1 cellular context compared by ENCODE assay signal in the genomic region with DNA sequence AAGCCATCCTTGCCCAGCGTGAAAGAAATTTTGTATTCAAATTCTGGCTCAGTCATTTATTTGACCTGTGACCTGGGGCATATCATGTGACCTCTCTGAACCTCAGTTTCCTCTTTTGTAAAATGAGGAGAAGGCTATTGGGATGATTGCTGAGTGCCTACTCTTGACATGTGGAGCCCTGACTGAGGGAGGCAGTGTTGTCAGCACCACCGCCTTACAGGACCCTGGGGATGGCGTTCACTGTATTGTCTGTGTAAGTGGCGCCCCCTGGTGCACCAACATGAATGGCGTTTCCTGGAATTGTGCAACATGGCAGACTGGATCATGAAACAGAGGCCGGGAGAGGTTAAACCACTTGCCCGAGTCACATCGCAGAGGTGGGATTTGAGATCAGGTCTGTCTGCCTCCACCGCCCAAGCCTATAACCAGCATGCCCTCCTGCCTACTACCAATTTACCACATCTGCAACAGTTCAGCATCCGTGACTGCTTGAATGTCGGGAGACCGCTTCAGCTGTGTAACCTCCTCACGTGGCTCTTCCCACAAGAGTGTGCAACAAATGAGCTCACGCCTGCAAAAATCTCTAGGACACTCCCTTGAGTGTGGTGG.
TF ChIP-seq lines count a peak whose summit lies in the region.

No MANE protein-coding gene starts in this region.

TF ChIP-seq in HEK293, 187 proteins besides CTCF, POLR2A, EP300 and RAD21 (continued from another document and continues in another):
- TF ChIP-seq ZNF488 (tag by site-specific recombination; IDR thresholded peaks at IDR 0.05) = no peak
- peak; percentile 59 for TF ChIP-seq GLIS1 (tag by site-specific recombination; IDR thresholded peaks at IDR 0.05)
- TF ChIP-seq ZFP41 (tag by site-specific recombination; IDR thresholded peaks at IDR 0.05; ENCODE audit: borderline replicate concordance) = no peak
- TF ChIP-seq ZFP37 (tag by site-specific recombination; IDR thresholded peaks at IDR 0.05) = no peak
- no peak for TF ChIP-seq ZNF521 (tag by site-specific recombination; IDR thresholded peaks at IDR 0.05)
- no peak for TF ChIP-seq KLF7 (tag by site-specific recombination; IDR thresholded peaks at IDR 0.05; ENCODE audit: borderline replicate concordance)
- peak; percentile 40; the same call in 1 of the 2 replicates for TF ChIP-seq ZNF501 (tag by site-specific recombination; IDR thresholded peaks at IDR 0.05)
- 0 out of 2 replicates have a peak, but pooled peaks have one; percentile 8 for TF ChIP-seq KLF8 (tag by site-specific recombination; IDR thresholded peaks at IDR 0.05)
- TF ChIP-seq SP3 (tag by site-specific recombination; IDR thresholded peaks at IDR 0.05) = no peak
- no peak for TF ChIP-seq ZNF280D (tag by site-specific recombination; IDR thresholded peaks at IDR 0.05)
- TF ChIP-seq ZNF2 (tag by site-specific recombination; IDR thresholded peaks at IDR 0.05) = peak; percentile 71
- no peak for TF ChIP-seq ZNF48 (tag by site-specific recombination; IDR thresholded peaks at IDR 0.05)
- no peak for TF ChIP-seq ZNF768 (tag by site-specific recombination; IDR thresholded peaks at IDR 0.05)
- no peak for TF ChIP-seq ZNF223 (tag by site-specific recombination; IDR thresholded peaks at IDR 0.05)
- no peak for TF ChIP-seq ZNF707 (tag by site-specific recombination; IDR thresholded peaks at IDR 0.05)
- TF ChIP-seq, protein P1, sequence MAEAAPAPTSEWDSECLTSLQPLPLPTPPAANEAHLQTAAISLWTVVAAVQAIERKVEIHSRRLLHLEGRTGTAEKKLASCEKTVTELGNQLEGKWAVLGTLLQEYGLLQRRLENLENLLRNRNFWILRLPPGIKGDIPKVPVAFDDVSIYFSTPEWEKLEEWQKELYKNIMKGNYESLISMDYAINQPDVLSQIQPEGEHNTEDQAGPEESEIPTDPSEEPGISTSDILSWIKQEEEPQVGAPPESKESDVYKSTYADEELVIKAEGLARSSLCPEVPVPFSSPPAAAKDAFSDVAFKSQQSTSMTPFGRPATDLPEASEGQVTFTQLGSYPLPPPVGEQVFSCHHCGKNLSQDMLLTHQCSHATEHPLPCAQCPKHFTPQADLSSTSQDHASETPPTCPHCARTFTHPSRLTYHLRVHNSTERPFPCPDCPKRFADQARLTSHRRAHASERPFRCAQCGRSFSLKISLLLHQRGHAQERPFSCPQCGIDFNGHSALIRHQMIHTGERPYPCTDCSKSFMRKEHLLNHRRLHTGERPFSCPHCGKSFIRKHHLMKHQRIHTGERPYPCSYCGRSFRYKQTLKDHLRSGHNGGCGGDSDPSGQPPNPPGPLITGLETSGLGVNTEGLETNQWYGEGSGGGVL (tag by site-specific recombination; IDR thresholded peaks at IDR 0.05) = no peak
- TF ChIP-seq REST (tag by site-specific recombination; IDR thresholded peaks at IDR 0.05) = no peak
- TF ChIP-seq ZSCAN30 (tag by site-specific recombination; IDR thresholded peaks at IDR 0.05) = peak; percentile 76; the same call in 1 of the 2 replicates
- peak; percentile 63 for TF ChIP-seq SCRT2 (tag by site-specific recombination; IDR thresholded peaks at IDR 0.05)
- TF ChIP-seq ZNF549 (tag by site-specific recombination; IDR thresholded peaks at IDR 0.05) = no peak
- no peak for TF ChIP-seq ZNF404 (tag by site-specific recombination; IDR thresholded peaks at IDR 0.05)
- TF ChIP-seq ZBTB7A (tag by site-specific recombination; IDR thresholded peaks at IDR 0.05; ENCODE audit: low read depth) = no peak
- TF ChIP-seq, protein P2, sequence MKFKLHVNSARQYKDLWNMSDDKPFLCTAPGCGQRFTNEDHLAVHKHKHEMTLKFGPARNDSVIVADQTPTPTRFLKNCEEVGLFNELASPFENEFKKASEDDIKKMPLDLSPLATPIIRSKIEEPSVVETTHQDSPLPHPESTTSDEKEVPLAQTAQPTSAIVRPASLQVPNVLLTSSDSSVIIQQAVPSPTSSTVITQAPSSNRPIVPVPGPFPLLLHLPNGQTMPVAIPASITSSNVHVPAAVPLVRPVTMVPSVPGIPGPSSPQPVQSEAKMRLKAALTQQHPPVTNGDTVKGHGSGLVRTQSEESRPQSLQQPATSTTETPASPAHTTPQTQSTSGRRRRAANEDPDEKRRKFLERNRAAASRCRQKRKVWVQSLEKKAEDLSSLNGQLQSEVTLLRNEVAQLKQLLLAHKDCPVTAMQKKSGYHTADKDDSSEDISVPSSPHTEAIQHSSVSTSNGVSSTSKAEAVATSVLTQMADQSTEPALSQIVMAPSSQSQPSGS (tag by site-specific recombination; IDR thresholded peaks at IDR 0.05; ENCODE audit: low read depth) = no peak
- peak; percentile 76 for TF ChIP-seq YY2 (tag by site-specific recombination; IDR thresholded peaks at IDR 0.05)
- no peak for TF ChIP-seq ZNF24 (tag by site-specific recombination; IDR thresholded peaks at IDR 0.05)
- TF ChIP-seq ZNF426 (tag by site-specific recombination; IDR thresholded peaks at IDR 0.05) = no peak
- no peak for TF ChIP-seq ZNF777 (tag by site-specific recombination; IDR thresholded peaks at IDR 0.05; ENCODE audit: borderline replicate concordance)
- peak; percentile 61; the same call in 1 of the 2 replicates for TF ChIP-seq ZBTB48 (tag by site-specific recombination; IDR thresholded peaks at IDR 0.05)
- no peak for TF ChIP-seq ZNF311 (tag by site-specific recombination; IDR thresholded peaks at IDR 0.05; ENCODE audit: borderline replicate concordance)
- no peak; the same call in 1 of the 2 replicates for TF ChIP-seq IKZF3 (tag by site-specific recombination; IDR thresholded peaks at IDR 0.05)
- no peak for TF ChIP-seq TRIM28 (IDR thresholded peaks at IDR 0.05; ENCODE audit: borderline replicate concordance, low read length)
- TF ChIP-seq ZEB2 (tag by site-specific recombination; IDR thresholded peaks at IDR 0.05) = no peak
- TF ChIP-seq, protein P3, sequence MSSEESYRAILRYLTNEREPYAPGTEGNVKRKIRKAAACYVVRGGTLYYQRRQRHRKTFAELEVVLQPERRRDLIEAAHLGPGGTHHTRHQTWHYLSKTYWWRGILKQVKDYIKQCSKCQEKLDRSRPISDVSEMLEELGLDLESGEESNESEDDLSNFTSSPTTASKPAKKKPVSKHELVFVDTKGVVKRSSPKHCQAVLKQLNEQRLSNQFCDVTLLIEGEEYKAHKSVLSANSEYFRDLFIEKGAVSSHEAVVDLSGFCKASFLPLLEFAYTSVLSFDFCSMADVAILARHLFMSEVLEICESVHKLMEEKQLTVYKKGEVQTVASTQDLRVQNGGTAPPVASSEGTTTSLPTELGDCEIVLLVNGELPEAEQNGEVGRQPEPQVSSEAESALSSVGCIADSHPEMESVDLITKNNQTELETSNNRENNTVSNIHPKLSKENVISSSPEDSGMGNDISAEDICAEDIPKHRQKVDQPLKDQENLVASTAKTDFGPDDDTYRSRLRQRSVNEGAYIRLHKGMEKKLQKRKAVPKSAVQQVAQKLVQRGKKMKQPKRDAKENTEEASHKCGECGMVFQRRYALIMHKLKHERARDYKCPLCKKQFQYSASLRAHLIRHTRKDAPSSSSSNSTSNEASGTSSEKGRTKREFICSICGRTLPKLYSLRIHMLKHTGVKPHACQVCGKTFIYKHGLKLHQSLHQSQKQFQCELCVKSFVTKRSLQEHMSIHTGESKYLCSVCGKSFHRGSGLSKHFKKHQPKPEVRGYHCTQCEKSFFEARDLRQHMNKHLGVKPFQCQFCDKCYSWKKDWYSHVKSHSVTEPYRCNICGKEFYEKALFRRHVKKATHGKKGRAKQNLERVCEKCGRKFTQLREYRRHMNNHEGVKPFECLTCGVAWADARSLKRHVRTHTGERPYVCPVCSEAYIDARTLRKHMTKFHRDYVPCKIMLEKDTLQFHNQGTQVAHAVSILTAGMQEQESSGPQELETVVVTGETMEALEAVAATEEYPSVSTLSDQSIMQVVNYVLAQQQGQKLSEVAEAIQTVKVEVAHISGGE (tag by site-specific recombination; conservative IDR thresholded peaks at IDR 0.05; ENCODE audit: low read depth) = 0 out of 2 replicates have a peak, but pooled peaks have one; percentile 12
- TF ChIP-seq, protein P4, sequence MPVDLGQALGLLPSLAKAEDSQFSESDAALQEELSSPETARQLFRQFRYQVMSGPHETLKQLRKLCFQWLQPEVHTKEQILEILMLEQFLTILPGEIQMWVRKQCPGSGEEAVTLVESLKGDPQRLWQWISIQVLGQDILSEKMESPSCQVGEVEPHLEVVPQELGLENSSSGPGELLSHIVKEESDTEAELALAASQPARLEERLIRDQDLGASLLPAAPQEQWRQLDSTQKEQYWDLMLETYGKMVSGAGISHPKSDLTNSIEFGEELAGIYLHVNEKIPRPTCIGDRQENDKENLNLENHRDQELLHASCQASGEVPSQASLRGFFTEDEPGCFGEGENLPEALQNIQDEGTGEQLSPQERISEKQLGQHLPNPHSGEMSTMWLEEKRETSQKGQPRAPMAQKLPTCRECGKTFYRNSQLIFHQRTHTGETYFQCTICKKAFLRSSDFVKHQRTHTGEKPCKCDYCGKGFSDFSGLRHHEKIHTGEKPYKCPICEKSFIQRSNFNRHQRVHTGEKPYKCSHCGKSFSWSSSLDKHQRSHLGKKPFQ (tag by site-specific recombination; IDR thresholded peaks at IDR 0.05) = no peak
- TF ChIP-seq ZBTB1 (tag by site-specific recombination; IDR thresholded peaks at IDR 0.05) = no peak
- TF ChIP-seq ZNF558 (tag by site-specific recombination; IDR thresholded peaks at IDR 0.05) = no peak
- peak; percentile 33; the same call in 1 of the 2 replicates for TF ChIP-seq ZBTB20 (tag by site-specific recombination; IDR thresholded peaks at IDR 0.05)
- no peak for TF ChIP-seq ZNF785 (tag by site-specific recombination; IDR thresholded peaks at IDR 0.05)
- TF ChIP-seq ZNF350 (tag by site-specific recombination; IDR thresholded peaks at IDR 0.05) = no peak
- TF ChIP-seq ZNF140 (tag by site-specific recombination; IDR thresholded peaks at IDR 0.05) = no peak
- TF ChIP-seq ZNF645 (tag by site-specific recombination; IDR thresholded peaks at IDR 0.05) = no peak
- TF ChIP-seq ZIC2 (tag by site-specific recombination; IDR thresholded peaks at IDR 0.05) = no peak
- no peak for TF ChIP-seq HOXA7 (CRISPR knock-in tag; IDR thresholded peaks at IDR 0.05; ENCODE audit: borderline replicate concordance)
- peak; percentile 18; the same call in 1 of the 2 replicates for TF ChIP-seq ZNF629 (tag by site-specific recombination; IDR thresholded peaks at IDR 0.05)
- TF ChIP-seq ZNF211 (tag by site-specific recombination; IDR thresholded peaks at IDR 0.05; ENCODE audit: low read depth) = no peak
- TF ChIP-seq ZNF658 (tag by site-specific recombination; IDR thresholded peaks at IDR 0.05) = no peak
